In the genomic region with DNA sequence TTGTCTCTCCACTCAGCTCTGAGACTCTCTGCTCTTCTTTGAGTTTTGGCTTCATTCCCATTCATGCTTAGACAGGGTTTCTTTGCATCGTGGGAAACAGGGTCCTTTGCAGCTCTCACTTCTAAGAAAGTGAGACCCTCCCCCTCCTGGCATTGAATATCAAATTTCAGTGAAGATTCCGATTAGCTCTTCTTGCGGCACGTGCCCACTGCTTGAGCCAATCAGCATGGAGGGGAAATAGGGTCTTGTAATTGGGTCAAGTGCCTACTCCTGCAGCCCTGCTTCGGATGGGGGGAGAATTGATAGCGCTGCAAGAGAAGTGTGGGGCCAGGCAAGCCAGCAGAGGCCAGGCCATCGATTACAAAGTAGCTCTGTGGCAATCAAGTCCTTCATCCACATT, we compare ENCODE assay signal across 31 cellular contexts.
"Had no signal": no experiment of that assay in that cellular context is flagged by ENCODE, and none has a peak within 500 bp of the region (broad histone marks: within the 10 kb centered on the region; RNA-seq: fewer than 3 reads in every experiment).

No MANE protein-coding gene starts in this region.

- ATAC-seq: activated CD8-positive, alpha-beta T cell treated with anti-CD3 and anti-CD28 coated beads, Interleukin-2, amount 10 ng/mL, durations not matched to agents 7 days and 5 days; activated naive CD4-positive, alpha-beta T cell treated with anti-CD3 and anti-CD28 coated beads, Interleukin-2, amount 50 U/mL, for 72 hours; activated T-cell treated with anti-CD3 and anti-CD28 coated beads, Interleukin-2, amount 50 U/mL, for 4 hours; Panc1 had no signal

- H3K4me1 Mint-ChIP-seq: activated CD4-positive, alpha-beta T cell treated with anti-CD3 and anti-CD28 coated beads, Interleukin-2, amount 10 ng/mL, durations not matched to agents 7 days and 5 days had no signal

- H3K4me3 Mint-ChIP-seq: activated CD4-positive, alpha-beta T cell treated with anti-CD3 and anti-CD28 coated beads, Interleukin-2, amount 10 ng/mL, durations not matched to agents 7 days and 5 days; activated CD8-positive, alpha-beta T cell treated with anti-CD3 and anti-CD28 coated beads, Interleukin-2, amount 10 ng/mL, durations not matched to agents 7 days and 5 days; activated naive CD4-positive, alpha-beta T cell treated with anti-CD3 and anti-CD28 coated beads for 36 hours; activated T-cell treated with anti-CD3 and anti-CD28 coated beads, Interleukin-2, amount 50 U/mL, for 4 hours; activated T-helper 1 cell treated with anti-CD3 and anti-CD28 coated beads, Interleukin-12 subunit alpha, Interleukin-12 subunit beta, Interleukin-2, Interleukin-4 antibody, amounts not matched to agents 30 ng/mL and 10 ng/mL and 1 ng/mL, durations not matched to agents 14 hours and 24 hours and 36 hours had no signal

- H3K9me3 Mint-ChIP-seq: activated CD4-positive, alpha-beta T cell treated with anti-CD3 and anti-CD28 coated beads, Interleukin-2, amount 10 ng/mL, durations not matched to agents 7 days and 5 days; activated naive CD4-positive, alpha-beta T cell treated with anti-CD3 and anti-CD28 coated beads for 36 hours; activated naive CD4-positive, alpha-beta T cell treated with anti-CD3 and anti-CD28 coated beads, Interleukin-2, amount 50 U/mL, for 72 hours; activated T-cell treated with anti-CD3 and anti-CD28 coated beads, Interleukin-2, amount 50 U/mL, for 4 hours; activated T-helper 1 cell treated with anti-CD3 and anti-CD28 coated beads, Interleukin-12 subunit alpha, Interleukin-12 subunit beta, Interleukin-2, Interleukin-4 antibody, amounts not matched to agents 30 ng/mL and 10 ng/mL and 1 ng/mL, durations not matched to agents 14 hours and 24 hours and 36 hours had no signal

- H3K27ac ChIP-seq: adrenal gland, SJCRH30, SK-N-MC, WERI-Rb-1 had no signal

- H3K9me3 ChIP-seq: adrenal gland, MG63, SJCRH30 had no signal

- H3K27me3 ChIP-seq: adrenal gland, MG63 had no signal

- H3K36me3 ChIP-seq: adrenal gland, MG63, SJCRH30, WERI-Rb-1 had no signal

- H3K27ac Mint-ChIP-seq: activated CD4-positive, alpha-beta T cell treated with anti-CD3 and anti-CD28 coated beads, Interleukin-2, amount 10 ng/mL, durations not matched to agents 7 days and 5 days; activated CD8-positive, alpha-beta T cell treated with anti-CD3 and anti-CD28 coated beads, Interleukin-2, amount 10 ng/mL, durations not matched to agents 7 days and 5 days; activated naive CD4-positive, alpha-beta T cell treated with anti-CD3 and anti-CD28 coated beads for 36 hours; activated naive CD4-positive, alpha-beta T cell treated with anti-CD3 and anti-CD28 coated beads, Interleukin-2, amount 50 U/mL, for 72 hours; activated T-helper 1 cell treated with anti-CD3 and anti-CD28 coated beads, Interleukin-12 subunit alpha, Interleukin-12 subunit beta, Interleukin-2, Interleukin-4 antibody, amounts not matched to agents 30 ng/mL and 10 ng/mL and 1 ng/mL, durations not matched to agents 14 hours and 24 hours and 36 hours had no signal

- H3K4me3 ChIP-seq: adrenal gland, MG63, SJCRH30, SK-N-MC had no signal

- H3K4me1 ChIP-seq: adrenal gland, SJCRH30 had no signal

- DNase-seq: activated CD4-positive, alpha-beta T cell treated with anti-CD3 and anti-CD28 coated beads, Interleukin-2, amount 10 ng/mL, durations not matched to agents 7 days and 5 days; activated CD4-positive, alpha-beta T cell treated with anti-CD3 and anti-CD28 coated beads, Interleukin-2, amount 50 U/mL, for 48 hours; activated CD8-positive, alpha-beta memory T cell treated with anti-CD3 and anti-CD28 coated beads, Interleukin-2, amount 50 U/mL, for 4 hours; activated CD8-positive, alpha-beta T cell treated with anti-CD3 and anti-CD28 coated beads, Interleukin-2, amount 10 ng/mL, durations not matched to agents 7 days and 5 days; activated gamma-delta T cell treated with Interleukin-2 at 50 U/mL for 16 hours; activated naive CD4-positive, alpha-beta T cell treated with anti-CD3 and anti-CD28 coated beads for 36 hours; activated T-cell treated with anti-CD3 and anti-CD28 coated beads for 4 hours; activated T-cell treated with anti-CD3 and anti-CD28 coated beads, Interleukin-2, amount 50 U/mL, for 4 hours; adrenal gland; central memory CD4-positive, alpha-beta T cell; Karpas-422; KBM-7; MG63; NCI-H1048; NCI-H1105 treated with DMSO at 0.1 percent for 48 hours; NCI-H1436; NCI-H1694; NCI-H1930; NCI-H2081 treated with DMSO at 0.1 percent for 48 hours; NCI-H2171; NCI-H446; NCI-H510A treated with DMSO at 0.1 percent for 48 hours; SHP77; SJCRH30; T1000; WERI-Rb-1 had no signal

- H3K36me3 Mint-ChIP-seq: activated naive CD4-positive, alpha-beta T cell treated with anti-CD3 and anti-CD28 coated beads, Interleukin-2, amount 50 U/mL, for 72 hours; brain had no signal

- H3K27me3 Mint-ChIP-seq: activated CD4-positive, alpha-beta T cell treated with anti-CD3 and anti-CD28 coated beads, Interleukin-2, amount 10 ng/mL, durations not matched to agents 7 days and 5 days had no signal
